Comparison of ENCODE assay signal across 1 cellular context in genomic region chr2:69538872-69539548, GRCh38.
TF ChIP-seq lines count a peak whose summit lies in the region.

No MANE protein-coding gene starts in this region.

TF ChIP-seq in HepG2, 621 proteins besides CTCF, POLR2A, EP300 and RAD21 (continued from another document):
- no peak for TF ChIP-seq TERF1 (CRISPR knock-in tag; IDR thresholded peaks at IDR 0.05)
